In genomic region chr6:33547499-33547898, GRCh38 we compare ENCODE assay signal across 19 cellular contexts. TPM values are rescaled to one million over a fixed set of nuclear protein-coding genes. Genes with fewer than 3 reads are reported as not detected.
DNase-seq lines count a peak whose midpoint lies in the region; ATAC-seq lines count a peak whose summit lies in the region.
"Had no signal": no experiment of that assay in that cellular context is flagged by ENCODE, and none has a peak within 500 bp of the region (broad histone marks: within the 10 kb centered on the region; RNA-seq: fewer than 3 reads in every experiment).

No MANE protein-coding gene starts in this region.

- H3K27me3 Mint-ChIP-seq in T-cell = no peaks in the 10 kb centered on the region

- peak overlapping the region in 1 of 3 donors; percentile 60 for H3K4me3 Mint-ChIP-seq in T-cell
- H3K4me3 Mint-ChIP-seq: B cell had no signal

- no peaks in the 10 kb centered on the region for H3K36me3 Mint-ChIP-seq in T-cell

- no peak overlapping the region for H3K4me3 ChIP-seq in BLaER1 treated with 17β-estradiol and CSF1 and Interleukin-3, amounts not matched to agents 10 nM and 100 nM
- H3K4me3 ChIP-seq in H7 (ENCODE audit: insufficient read depth, low read depth, low read length) = no peak overlapping the region
- H3K4me3 ChIP-seq in Karpas-422 (ENCODE audit: low read length) = no peak overlapping the region
- H3K4me3 ChIP-seq: GM23248, lung, Peyer's patch had no signal

- no peaks in the 10 kb centered on the region for H3K27me3 ChIP-seq in BLaER1 treated with 17β-estradiol and CSF1 and Interleukin-3, amounts not matched to agents 10 nM and 100 nM
- H3K27me3 ChIP-seq in H7 (ENCODE audit: control insufficient read depth, insufficient read depth, low read length) = no peaks in the 10 kb centered on the region
- H3K27me3 ChIP-seq in Karpas-422 (ENCODE audit: low read length) = no peaks in the 10 kb centered on the region
- H3K27me3 ChIP-seq: Peyer's patch had no signal

- no peaks in the 10 kb centered on the region for H3K9me3 Mint-ChIP-seq in T-cell

- no peak for ATAC-seq in T-cell (replicated peaks in 1 of 4)
- no peak for ATAC-seq in GM21423 (IDR thresholded peaks at IDR 0.05; ENCODE audit: unreplicated experiment)

- H3K27ac Mint-ChIP-seq in T-cell = peak overlapping the region; percentile 78 to 88
- H3K27ac Mint-ChIP-seq: B cell had no signal

- no peaks in the 10 kb centered on the region for H3K9me3 ChIP-seq in BLaER1 treated with 17β-estradiol and CSF1 and Interleukin-3, amounts not matched to agents 10 nM and 100 nM (replicated peaks in 1 of 11)
- H3K9me3 ChIP-seq in Karpas-422 (ENCODE audit: low read length) = no peaks in the 10 kb centered on the region
- H3K9me3 ChIP-seq: Peyer's patch had no signal

- no peaks in the 10 kb centered on the region for H3K79me2 ChIP-seq in Karpas-422 (ENCODE audit: low read length)

- H4K20me1 ChIP-seq in BLaER1 treated with 17β-estradiol and CSF1 and Interleukin-3, amounts not matched to agents 10 nM and 100 nM = no peaks in the 10 kb centered on the region
- H4K20me1 ChIP-seq in Karpas-422 (ENCODE audit: insufficient read depth, low read depth, low read length) = no peaks in the 10 kb centered on the region

- H2AFZ ChIP-seq in Karpas-422 (ENCODE audit: low read length) = no peak overlapping the region
- H2AFZ ChIP-seq: GM23248 had no signal

- no peaks in the 10 kb centered on the region for H3K9me2 ChIP-seq in Karpas-422 (replicated peaks; ENCODE audit: insufficient read depth, low read length)

- H3K27ac ChIP-seq in BLaER1 treated with 17β-estradiol and CSF1 and Interleukin-3, amounts not matched to agents 10 nM and 100 nM = peak overlapping the region in 5 of 11 experiments; percentile 17 to 66 (median 47); a peak in 7 of 22 replicates
- no peak overlapping the region for H3K27ac ChIP-seq in Karpas-422 (ENCODE audit: low read length)
- H3K27ac ChIP-seq: 22Rv1, GM23248, Peyer's patch had no signal

- POLR2A ChIA-PET in T-cell (lab: Charles Lee) = interaction anchor here in 1 of 2 donors (0.6 to 0.7 kb wide), 2 partner anchors 34 to 164 kb away, joined by 3 to 6 read pairs; partner anchors contain the start of gene UQCC2

- H3K4me2 ChIP-seq in BLaER1 treated with 17β-estradiol and CSF1 and Interleukin-3, amounts not matched to agents 10 nM and 100 nM = peak overlapping the region; percentile 37 to 75 (median 61); a peak in 21 of 22 replicates
- no peak overlapping the region for H3K4me2 ChIP-seq in Karpas-422 (ENCODE audit: low read depth, low read length, poor library complexity, severe bottlenecking)

- peak overlapping the region in 3 of 11 experiments; percentile 26 to 33 (median 26); a peak in 2 of 22 replicates for H3K9ac ChIP-seq in BLaER1 treated with 17β-estradiol and CSF1 and Interleukin-3, amounts not matched to agents 10 nM and 100 nM
- no peak overlapping the region for H3K9ac ChIP-seq in Karpas-422 (ENCODE audit: low read length)
- H3K9ac ChIP-seq: GM23248 had no signal

- peaks cover 15 to 22% (median 17%) of the 10 kb centered on the region in 10 experiments for H3K4me1 ChIP-seq in BLaER1 treated with 17β-estradiol and CSF1 and Interleukin-3, amounts not matched to agents 10 nM and 100 nM
- no peaks in the 10 kb centered on the region for H3K4me1 ChIP-seq in Karpas-422 (ENCODE audit: low read length)
- H3K4me1 ChIP-seq: Peyer's patch had no signal

- CTCF ChIA-PET in T-cell (lab: Charles Lee) = interaction anchor here in 1 of 2 donors (0.7 kb wide), 1 partner anchor 177 kb away, joined by 3 read pairs; no protein-coding TSS in a partner anchor

- DNase-seq in NCI-H146 (lab: John Stamatoyannopoulos, UW) (peak; percentile 16), NCI-H146 treated with DMSO at 0.1 percent for 48 hours (lab: John Stamatoyannopoulos, UW; ENCODE audit: unreplicated experiment) (no peak), T-cell (no peak), iPS-NIHi7 (ENCODE audit: extremely low spot score) (peak; percentile 40), H7 (no peak), Karpas-422 (no peak)
- DNase-seq: activated effector memory CD4-positive, alpha-beta T cell treated with anti-CD3 and anti-CD28 coated beads, Interleukin-2, amount 50 U/mL, for 16 hours; effector CD4-positive, alpha-beta T cell; GM23248; NCI-H1436; Peyer's patch; small intestine; stimulated activated CD4-positive, alpha-beta T cell treated with anti-CD3 and anti-CD28 coated beads, Interleukin-4, amount 100 ng/mL, for 24 hours; substantia nigra had no signal

- peaks cover 13 to 23% (median 16%) of the 10 kb centered on the region in 3 donors for H3K4me1 Mint-ChIP-seq in T-cell

- no peaks in the 10 kb centered on the region for H3K36me3 ChIP-seq in BLaER1 treated with 17β-estradiol and CSF1 and Interleukin-3, amounts not matched to agents 10 nM and 100 nM
- no peaks in the 10 kb centered on the region for H3K36me3 ChIP-seq in H7 (replicated peaks; ENCODE audit: control insufficient read depth, insufficient read depth, low read length)
- no peaks in the 10 kb centered on the region for H3K36me3 ChIP-seq in Karpas-422 (ENCODE audit: insufficient read depth, low read length)
- H3K36me3 ChIP-seq: Peyer's patch had no signal

RNA-seq across cellular contexts. Expression of gene BAK1, which starts 32.6 kb away (rescaled TPM):
- total RNA-seq in T-cell = 10 to 100 TPM; 22.9 to 31.6 (median 27.9) TPM
- 45.9 and 50.5 TPM in 2 replicates for total RNA-seq in H7 (2014; rRNA removed; shearing (Covaris generic))
- total RNA-seq in Karpas-422 (2014; rRNA removed; shearing (Covaris generic); ENCODE audit: low replicate concordance) = 9.9 and 18.7 TPM in 2 replicates

Comparison
In these comparisons a context has a peak if more than half of its experiments do, and no peak if none do; other contexts are left out.
1. DNase-seq: peak in NCI-H146 (single experiment) and iPS-NIHi7 (single experiment); none in NCI-H146 treated with DMSO at 0.1 percent for 48 hours (single experiment), T-cell (0 of 34), H7 (single experiment) and Karpas-422 (single experiment).